26 cellular contexts compared by ENCODE assay signal in the genomic region with DNA sequence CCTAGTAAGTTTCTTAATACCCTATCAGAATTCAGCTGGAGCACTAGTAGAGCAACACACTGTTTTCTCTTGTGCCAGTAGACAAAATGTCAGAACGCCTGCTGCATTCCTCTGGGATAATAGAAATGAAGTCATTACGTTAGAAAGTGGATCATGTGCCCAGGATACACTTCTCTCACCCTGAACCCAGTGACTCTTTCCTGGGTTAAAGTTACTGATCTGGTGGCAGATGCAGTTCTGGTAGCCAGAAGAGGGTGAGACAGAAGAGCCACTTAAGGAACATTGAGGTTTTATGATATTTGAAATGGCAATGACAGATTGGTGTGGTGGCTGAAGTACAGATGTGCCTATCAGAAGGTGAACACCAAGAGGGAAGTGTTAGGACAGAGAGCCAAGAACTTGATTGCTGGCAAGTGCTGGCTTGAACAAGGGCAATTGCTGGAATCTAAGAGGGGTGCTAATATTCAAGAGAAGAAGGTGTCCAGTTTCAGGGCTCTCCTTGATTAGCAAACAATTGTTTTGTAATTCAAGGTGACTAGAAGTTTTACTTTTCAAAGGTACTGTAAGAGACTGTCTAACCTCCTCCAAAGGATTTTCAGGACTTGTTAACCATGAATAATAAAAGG.
DNase-seq lines count a peak whose midpoint lies in the region; ATAC-seq, FAIRE-seq and TF ChIP-seq lines count a peak whose summit lies in the region.
"Had no signal": no experiment of that assay in that cellular context is flagged by ENCODE, and none has a peak within 500 bp of the region (broad histone marks: within the 10 kb centered on the region; RNA-seq: fewer than 3 reads in every experiment).

No MANE protein-coding gene starts in this region.

- no peak overlapping the region for H3K4me2 ChIP-seq in GM12878 (ENCODE audit: control insufficient read depth, insufficient read depth)
- H3K4me2 ChIP-seq: smooth muscle cell had no signal

- FAIRE-seq in GM12878 (lab: Jason Lieb, UNC), result peak; percentile 31
- FAIRE-seq in HTR-8/SVneo (lab: Jason Lieb, UNC), result no peak

- H3K4me3 ChIP-seq in GM12878 (no peak overlapping the region), mucosa of descending colon (no peak overlapping the region)
- H3K4me3 ChIP-seq: adrenal gland, esophagus squamous epithelium, smooth muscle cell had no signal

- H3K79me2 ChIP-seq in GM12878 (ENCODE audit: control insufficient read depth, insufficient read depth, low read length), result no peaks in the 10 kb centered on the region

- H3K9me3 ChIP-seq in GM12878 (replicated peaks; ENCODE audit: control insufficient read depth, insufficient read depth, low read length) (no peaks in the 10 kb centered on the region), mucosa of descending colon (no peaks in the 10 kb centered on the region)
- H3K9me3 ChIP-seq: adrenal gland, esophagus squamous epithelium had no signal

- ATAC-seq in GM12878 (no peak), mucosa of descending colon (peak; percentile 26), GM18519 (IDR thresholded peaks at IDR 0.05; ENCODE audit: low FRiP score, unreplicated experiment) (no peak)
- ATAC-seq: left lobe of liver; SK-N-SH treated with all-trans-retinoic acid at 6 μM for 48 hours; stimulated activated naive CD8-positive, alpha-beta T cell treated with anti-CD3 and anti-CD28 coated beads, Interleukin-15, Interleukin-2, amounts not matched to agents 100 U/mL and 50 U/mL, for 24 hours had no signal

- no peak overlapping the region for H2AFZ ChIP-seq in GM12878 (ENCODE audit: control insufficient read depth, low read depth, low read length)

- TF ChIP-seq POLR2A in GM12878 (IDR thresholded peaks at IDR 0.05; ENCODE audit: low read depth, low read length), result no peak

- TF ChIP-seq CTCF in GM12878 (IDR thresholded peaks at IDR 0.05 in 2 of 3, conservative IDR thresholded peaks at IDR 0.05 in 1 of 3; ENCODE audit: control insufficient read depth in 2 of 3, extremely low read depth in 1 of 3, insufficient read depth in 1 of 3, low read depth in 3 of 3, low read length in 3 of 3) (no peak), mucosa of descending colon (IDR thresholded peaks at IDR 0.05) (no peak)

- DNase-seq in DMS 273 (lab: John Stamatoyannopoulos, UW; ENCODE audit: unreplicated experiment) (peak; percentile 36), DMS 273 treated with DMSO at 0.1 percent for 48 hours (lab: John Stamatoyannopoulos, UW) (no peak), NCI-H2029 (lab: John Stamatoyannopoulos, UW) (peak; percentile 17), GM12878 (ENCODE audit: low read depth, low spot score) (no peak), mucosa of descending colon (no peak), HTR-8/SVneo (ENCODE audit: insufficient read length, low spot score) (no peak), HCEC 1CT (no peak)
- DNase-seq: activated B cell treated with CpG ODN at 0.5 μM for 24 hours; activated CD4-positive, alpha-beta memory T cell treated with anti-CD3 and anti-CD28 coated beads for 36 hours; activated gamma-delta T cell; adrenal gland; AML-193; DND-41; effector memory CD4-positive, alpha-beta T cell; esophagus squamous epithelium; NCI-H1092 treated with DMSO at 0.1 percent for 48 hours; NCI-H2227 treated with DMSO at 0.1 percent for 48 hours; NK-92 treated with Interleukin-12 subunit alpha and Interleukin-12 subunit beta, amount 100 ng/mL, for 24 hours; stimulated activated CD4-positive, alpha-beta T cell treated with anti-CD3 and anti-CD28 coated beads, Interleukin-4, amount 100 ng/mL, for 1 hour; stimulated activated naive CD8-positive, alpha-beta T cell treated with anti-CD3 and anti-CD28 coated beads, Interleukin-15, Interleukin-2, amounts not matched to agents 100 U/mL and 50 U/mL, for 24 hours; trophoblast cell had no signal

- SMC1A ChIA-PET in GM12878 (lab: Charles Lee; ENCODE audit: uncharacterized antibody, unreplicated experiment), result interaction anchor here (1.3 kb wide), 1 partner anchor 30 kb away, joined by 3 read pairs; no protein-coding TSS in a partner anchor

- intact Hi-C loops in GM12878 (cut with micrococcal nuclease; ENCODE audit: unreplicated experiment) (no loop called here), mucosa of descending colon (cut with DNase I, micrococcal nuclease) (no loop called here)

- no peaks in the 10 kb centered on the region for H4K20me1 ChIP-seq in GM12878 (ENCODE audit: control insufficient read depth, insufficient read depth)

- H3K4me1 ChIP-seq in GM12878 (ENCODE audit: control insufficient read depth, insufficient read depth, low read length) (peaks cover 4% of the 10 kb centered on the region; the same call in 1 of the 2 replicates), mucosa of descending colon (ENCODE audit: low read depth) (no peaks in the 10 kb centered on the region)
- H3K4me1 ChIP-seq: adrenal gland, esophagus squamous epithelium had no signal

- H3K27ac ChIP-seq in GM12878 (ENCODE audit: control insufficient read depth, insufficient read depth), result no peak overlapping the region
- H3K27ac ChIP-seq: 22Rv1, adrenal gland, esophagus squamous epithelium had no signal

- no peak for TF ChIP-seq EP300 in GM12878 (IDR thresholded peaks at IDR 0.05; ENCODE audit: borderline replicate concordance in 1 of 2, control insufficient read depth in 1 of 2, low read depth in 2 of 2, low read length in 2 of 2)

- no peak for TF ChIP-seq RAD21 in GM12878 (IDR thresholded peaks at IDR 0.05; ENCODE audit: insufficient read depth, low read depth, low read length)

- in situ Hi-C loops in GM12878 (cut with MboI), result no loop called here

- CTCF ChIA-PET in GM12878 (lab: Yijun Ruan, JAX), result interaction anchor here (1.3 kb wide), 1 partner anchor 13 kb away, joined by 4 read pairs; no protein-coding TSS in a partner anchor

- H3K27me3 ChIP-seq in GM12878 (replicated peaks in 1 of 2; ENCODE audit: control insufficient read depth in 2 of 2, insufficient read depth in 2 of 2, low read length in 1 of 2), result no peaks in the 10 kb centered on the region
- H3K27me3 ChIP-seq: adrenal gland, esophagus squamous epithelium had no signal

- POLR2A ChIA-PET in GM12878 (lab: Charles Lee), result no interaction called here

- no peak overlapping the region for H3K9ac ChIP-seq in GM12878 (ENCODE audit: control insufficient read depth, insufficient read depth, low read length)

- 70% methylated on average over 2 of the region's 2 CpGs for WGBS in GM12878 (ENCODE audit: insufficient coverage, insufficient replicate concordance, low lambda C conversion rate, missing lambda C conversion rate)

- H3K36me3 ChIP-seq in GM12878 (ENCODE audit: control insufficient read depth in 2 of 2, insufficient read depth in 2 of 2, low read length in 1 of 2), result no peaks in the 10 kb centered on the region
- no peaks in the 10 kb centered on the region for H3K36me3 ChIP-seq in mucosa of descending colon (ENCODE audit: low read depth)
- H3K36me3 ChIP-seq: adrenal gland, esophagus squamous epithelium had no signal

- RAD21 ChIA-PET in GM12878 (lab: Charles Lee; ENCODE audit: unreplicated experiment), result no interaction called here

- no TSS peak for BruUV-seq in GM12878 (replicated peaks; lab: Mats Ljungman, UMichigan)

TF ChIP-seq in GM12878, 131 proteins besides CTCF, POLR2A, EP300 and RAD21 (continues in another document):
- TF ChIP-seq JUND (IDR thresholded peaks at IDR 0.05; ENCODE audit: low read depth, low read length) (no peak), SMAD1 (IDR thresholded peaks at IDR 0.05; ENCODE audit: low read depth, partially characterized antibody) (no peak), RUNX3 (IDR thresholded peaks at IDR 0.05; ENCODE audit: low read length) (no peak), WRNIP1 (IDR thresholded peaks at IDR 0.05; ENCODE audit: borderline replicate concordance, low read depth, low read length) (no peak), CHD4 (IDR thresholded peaks at IDR 0.05) (no peak), TBL1XR1 (IDR thresholded peaks at IDR 0.05; ENCODE audit: low read depth, low read length) (no peak), RB1 (IDR thresholded peaks at IDR 0.05; ENCODE audit: borderline replicate concordance) (no peak), TCF7 (IDR thresholded peaks at IDR 0.05; ENCODE audit: borderline replicate concordance) (no peak)
- TF ChIP-seq, protein P1, sequence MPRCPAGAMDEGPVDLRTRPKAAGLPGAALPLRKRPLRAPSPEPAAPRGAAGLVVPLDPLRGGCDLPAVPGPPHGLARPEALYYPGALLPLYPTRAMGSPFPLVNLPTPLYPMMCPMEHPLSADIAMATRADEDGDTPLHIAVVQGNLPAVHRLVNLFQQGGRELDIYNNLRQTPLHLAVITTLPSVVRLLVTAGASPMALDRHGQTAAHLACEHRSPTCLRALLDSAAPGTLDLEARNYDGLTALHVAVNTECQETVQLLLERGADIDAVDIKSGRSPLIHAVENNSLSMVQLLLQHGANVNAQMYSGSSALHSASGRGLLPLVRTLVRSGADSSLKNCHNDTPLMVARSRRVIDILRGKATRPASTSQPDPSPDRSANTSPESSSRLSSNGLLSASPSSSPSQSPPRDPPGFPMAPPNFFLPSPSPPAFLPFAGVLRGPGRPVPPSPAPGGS (IDR thresholded peaks at IDR 0.05; ENCODE audit: borderline replicate concordance, insufficient read depth, low read depth, low read length, poor library complexity, severe bottlenecking), result no peak
- TF ChIP-seq, protein P2, sequence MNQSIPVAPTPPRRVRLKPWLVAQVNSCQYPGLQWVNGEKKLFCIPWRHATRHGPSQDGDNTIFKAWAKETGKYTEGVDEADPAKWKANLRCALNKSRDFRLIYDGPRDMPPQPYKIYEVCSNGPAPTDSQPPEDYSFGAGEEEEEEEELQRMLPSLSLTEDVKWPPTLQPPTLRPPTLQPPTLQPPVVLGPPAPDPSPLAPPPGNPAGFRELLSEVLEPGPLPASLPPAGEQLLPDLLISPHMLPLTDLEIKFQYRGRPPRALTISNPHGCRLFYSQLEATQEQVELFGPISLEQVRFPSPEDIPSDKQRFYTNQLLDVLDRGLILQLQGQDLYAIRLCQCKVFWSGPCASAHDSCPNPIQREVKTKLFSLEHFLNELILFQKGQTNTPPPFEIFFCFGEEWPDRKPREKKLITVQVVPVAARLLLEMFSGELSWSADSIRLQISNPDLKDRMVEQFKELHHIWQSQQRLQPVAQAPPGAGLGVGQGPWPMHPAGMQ (IDR thresholded peaks at IDR 0.05; ENCODE audit: borderline replicate concordance), result no peak
- TF ChIP-seq, protein P3, sequence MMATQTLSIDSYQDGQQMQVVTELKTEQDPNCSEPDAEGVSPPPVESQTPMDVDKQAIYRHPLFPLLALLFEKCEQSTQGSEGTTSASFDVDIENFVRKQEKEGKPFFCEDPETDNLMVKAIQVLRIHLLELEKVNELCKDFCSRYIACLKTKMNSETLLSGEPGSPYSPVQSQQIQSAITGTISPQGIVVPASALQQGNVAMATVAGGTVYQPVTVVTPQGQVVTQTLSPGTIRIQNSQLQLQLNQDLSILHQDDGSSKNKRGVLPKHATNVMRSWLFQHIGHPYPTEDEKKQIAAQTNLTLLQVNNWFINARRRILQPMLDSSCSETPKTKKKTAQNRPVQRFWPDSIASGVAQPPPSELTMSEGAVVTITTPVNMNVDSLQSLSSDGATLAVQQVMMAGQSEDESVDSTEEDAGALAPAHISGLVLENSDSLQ (IDR thresholded peaks at IDR 0.05), result no peak

Comparison
In these comparisons a context has a peak if more than half of its experiments do, and no peak if none do; other contexts are left out.
1. DNase-seq: peak in DMS 273 (single experiment) and NCI-H2029 (single experiment); none in DMS 273 treated with DMSO at 0.1 percent for 48 hours (single experiment), GM12878 (single experiment), mucosa of descending colon (0 of 3), HTR-8/SVneo (single experiment) and HCEC 1CT (single experiment).